Comparison of ENCODE assay signal across 17 cellular contexts in genomic region chr5:143886621-143887301, GRCh38.
DNase-seq lines count a peak whose midpoint lies in the region; ATAC-seq and TF ChIP-seq lines count a peak whose summit lies in the region.
"Had no signal": no experiment of that assay in that cellular context is flagged by ENCODE, and none has a peak within 500 bp of the region (broad histone marks: within the 10 kb centered on the region; RNA-seq: fewer than 3 reads in every experiment).

No MANE protein-coding gene starts in this region.

- H3K27me3 ChIP-seq in GM23338 (ENCODE audit: insufficient read depth): no peaks in the 10 kb centered on the region

- DNase-seq in GM23338 (ENCODE audit: low spot score) (no peak), SHP77 treated with DMSO at 0.1 percent for 48 hours (lab: John Stamatoyannopoulos, UW) (peak; percentile 86), head of caudate nucleus (peak in 31 of 42 donors; percentile 3 to 60 (median 23)), posterior cingulate gyrus (peak in 8 of 10 donors; percentile 17 to 88 (median 28)), cerebellar nuclear complex (lab: John Stamatoyannopoulos, UW) (no peak), NCI-H146 (lab: John Stamatoyannopoulos, UW) (no peak)
- no peak for DNase-seq in NK-92 treated with Interleukin-12 subunit alpha and Interleukin-12 subunit beta, amount 100 ng/mL, for 24 hours (lab: John Stamatoyannopoulos, UW)
- DNase-seq: activated CD4-positive, alpha-beta memory T cell treated with anti-CD3 and anti-CD28 coated beads for 36 hours; mesendoderm; NCI-H1048; NCI-H526; stimulated activated CD4-positive, alpha-beta T cell treated with anti-CD3 and anti-CD28 coated beads, Interleukin-2, amount 100 ng/mL, for 48 hours; T1000 had no signal

- no peak overlapping the region for H3K4me3 ChIP-seq in GM23338
- H3K4me3 ChIP-seq: psoas muscle had no signal

- H3K9me3 Mint-ChIP-seq in GM23338: no peaks in the 10 kb centered on the region
- H3K9me3 Mint-ChIP-seq: activated CD4-positive, alpha-beta memory T cell treated with anti-CD3 and anti-CD28 coated beads for 36 hours; stimulated activated memory B cell treated with anti-CD40 and anti-IgM and Interleukin-4, amounts not matched to agents 10 μg/mL and 1 μg/mL and 100 μg/mL, for 72 hours had no signal

- H3K36me3 ChIP-seq in GM23338 (ENCODE audit: insufficient read depth): no peaks in the 10 kb centered on the region

- intact Hi-C loops in head of caudate nucleus (cut with DNase I): no loop called here
- intact Hi-C loops in posterior cingulate gyrus (cut with DNase I): no loop called here

- H3K9me2 ChIP-seq in GM23338 (ENCODE audit: insufficient read depth): peaks cover 29% of the 10 kb centered on the region

- no peak overlapping the region for H3K27ac Mint-ChIP-seq in GM23338
- H3K27ac Mint-ChIP-seq: activated CD4-positive, alpha-beta memory T cell treated with anti-CD3 and anti-CD28 coated beads for 36 hours; stimulated activated memory B cell treated with anti-CD40 and anti-IgM and Interleukin-4, amounts not matched to agents 10 μg/mL and 1 μg/mL and 100 μg/mL, for 72 hours had no signal

- no peaks in the 10 kb centered on the region for H4K20me1 ChIP-seq in GM23338 (replicated peaks; ENCODE audit: insufficient read depth)

- H3K4me2 ChIP-seq in GM23338: no peak overlapping the region

- no peaks in the 10 kb centered on the region for H3F3A ChIP-seq in GM23338 (replicated peaks; ENCODE audit: low read depth)

- no peaks in the 10 kb centered on the region for H3K79me2 ChIP-seq in GM23338 (replicated peaks; ENCODE audit: insufficient read depth)

- no peak for ATAC-seq in GM23338
- ATAC-seq in HG03025 (IDR thresholded peaks at IDR 0.05; ENCODE audit: low FRiP score, unreplicated experiment): no peak
- ATAC-seq: stimulated activated memory B cell treated with anti-CD40 and anti-IgM and Interleukin-4, amounts not matched to agents 10 μg/mL and 1 μg/mL and 100 μg/mL, for 72 hours had no signal

- H3K4me1 ChIP-seq in GM23338 (ENCODE audit: insufficient read depth): peaks cover 5% of the 10 kb centered on the region

- H3K36me3 Mint-ChIP-seq in GM23338 (ENCODE audit: low read depth): no peaks in the 10 kb centered on the region
- H3K36me3 Mint-ChIP-seq: activated CD4-positive, alpha-beta memory T cell treated with anti-CD3 and anti-CD28 coated beads for 36 hours; stimulated activated memory B cell treated with anti-CD40 and anti-IgM and Interleukin-4, amounts not matched to agents 10 μg/mL and 1 μg/mL and 100 μg/mL, for 72 hours had no signal

- no peak overlapping the region for H3K4me3 Mint-ChIP-seq in GM23338
- H3K4me3 Mint-ChIP-seq: activated CD4-positive, alpha-beta memory T cell treated with anti-CD3 and anti-CD28 coated beads for 36 hours; stimulated activated memory B cell treated with anti-CD40 and anti-IgM and Interleukin-4, amounts not matched to agents 10 μg/mL and 1 μg/mL and 100 μg/mL, for 72 hours had no signal

- TF ChIP-seq CTCF in GM23338 (conservative IDR thresholded peaks at IDR 0.05; ENCODE audit: low read depth in 2 of 2): no peak

- H3K4me1 Mint-ChIP-seq in GM23338: peaks cover 15% of the 10 kb centered on the region
- H3K4me1 Mint-ChIP-seq: stimulated activated memory B cell treated with anti-CD40 and anti-IgM and Interleukin-4, amounts not matched to agents 10 μg/mL and 1 μg/mL and 100 μg/mL, for 72 hours had no signal

- peaks cover 3% of the 10 kb centered on the region for H3K27me3 Mint-ChIP-seq in GM23338 (ENCODE audit: insufficient read depth, low read depth, poor library complexity)

- peak overlapping the region; percentile 87 for H2AFZ ChIP-seq in GM23338

- no peak overlapping the region for H3K27ac ChIP-seq in GM23338 (ENCODE audit: low read depth)
- H3K27ac ChIP-seq: C4-2B, psoas muscle had no signal

TF ChIP-seq in GM23338, 12 proteins besides CTCF, POLR2A, EP300 and RAD21 (continues in another document):
- TF ChIP-seq NANOG (IDR thresholded peaks at IDR 0.05; ENCODE audit: borderline replicate concordance): no peak
- no peak for TF ChIP-seq ZNF331 (CRISPR knock-in tag; IDR thresholded peaks at IDR 0.05; ENCODE audit: low read depth)
- TF ChIP-seq REST (IDR thresholded peaks at IDR 0.05; ENCODE audit: unreplicated experiment): no peak
- no peak for TF ChIP-seq ZNF114 (CRISPR knock-in tag; IDR thresholded peaks at IDR 0.05)
- TF ChIP-seq JUNB (IDR thresholded peaks at IDR 0.05; ENCODE audit: unreplicated experiment): no peak
- TF ChIP-seq EZH2 (IDR thresholded peaks at IDR 0.05; ENCODE audit: low read depth, unreplicated experiment): no peak
- TF ChIP-seq ZNF462 (CRISPR knock-in tag; IDR thresholded peaks at IDR 0.05): no peak

Comparison
In these comparisons a context has a peak if more than half of its experiments do, and no peak if none do; other contexts are left out.
1. DNase-seq: peak in SHP77 treated with DMSO at 0.1 percent for 48 hours (single experiment), head of caudate nucleus (31 of 42) and posterior cingulate gyrus (8 of 10); none in GM23338 (single experiment), NK-92 treated with Interleukin-12 subunit alpha and Interleukin-12 subunit beta, amount 100 ng/mL, for 24 hours (single experiment), cerebellar nuclear complex (0 of 2) and NCI-H146 (single experiment).